In the genomic region with DNA sequence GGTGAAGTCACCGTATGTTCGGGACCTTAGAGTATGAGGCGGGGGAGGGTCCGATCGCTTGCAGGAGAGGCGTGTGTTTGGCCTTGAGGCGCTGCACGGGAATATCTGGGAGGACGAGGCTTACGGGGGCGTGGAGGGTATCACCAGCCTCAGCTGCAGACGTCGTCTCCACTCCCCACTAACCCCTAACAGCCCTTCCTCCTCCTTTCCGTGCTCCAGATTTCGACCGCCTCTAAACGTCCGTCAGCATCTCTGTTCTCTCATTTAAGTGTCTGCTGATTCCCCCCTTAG, we compare ENCODE assay signal across 8 cellular contexts. TPM values are rescaled to one million over a fixed set of nuclear protein-coding genes. Genes with fewer than 3 reads are reported as not detected.
DNase-seq lines count a peak whose midpoint lies in the region; ATAC-seq and TF ChIP-seq lines count a peak whose summit lies in the region.

No MANE protein-coding gene starts in this region.

- H3K9me3 ChIP-seq in CD8-positive, alpha-beta memory T cell (ENCODE audit: low read length), result no peaks in the 10 kb centered on the region
- no peaks in the 10 kb centered on the region for H3K9me3 ChIP-seq in mononuclear cell (ENCODE audit: low read depth, low read length)

- no peaks in the 10 kb centered on the region for H3K27me3 ChIP-seq in CD8-positive, alpha-beta memory T cell (ENCODE audit: insufficient read depth, low read length, poor library complexity, severe bottlenecking)
- no peaks in the 10 kb centered on the region for H3K27me3 ChIP-seq in mononuclear cell (ENCODE audit: insufficient read depth, low read length)

- H3K36me3 Mint-ChIP-seq in CD8-positive, alpha-beta memory T cell, result peaks cover 5 to 45% (median 16%) of the 10 kb centered on the region in 3 donors

- no peak for TF ChIP-seq CTCF in choroid plexus epithelial cell (conservative IDR thresholded peaks at IDR 0.05; ENCODE audit: low read depth, low read length)

- peak overlapping the region; percentile 75 for H3K4me3 ChIP-seq in CD8-positive, alpha-beta memory T cell (ENCODE audit: low read length)
- H3K4me3 ChIP-seq in choroid plexus epithelial cell (ENCODE audit: low read depth, low read length) (peak overlapping the region; percentile 95), mononuclear cell (ENCODE audit: low read length) (peak overlapping the region; percentile 63)

- no peak for DNase-seq in CD8-positive, alpha-beta memory T cell
- DNase-seq in KBM-7 (peak; percentile 43), choroid plexus epithelial cell (ENCODE audit: low read depth) (peak; percentile 42), T1000 (lab: John Stamatoyannopoulos, UW) (no peak), COR-L47 (lab: John Stamatoyannopoulos, UW) (no peak)
- no peak for DNase-seq in central memory CD4-positive, alpha-beta T cell

- peaks cover 19 to 40% (median 30%) of the 10 kb centered on the region in 3 donors for H3K4me1 Mint-ChIP-seq in CD8-positive, alpha-beta memory T cell

- peaks cover 12% of the 10 kb centered on the region for H3K4me1 ChIP-seq in CD8-positive, alpha-beta memory T cell (ENCODE audit: insufficient read depth, low read length)
- peaks cover 20% of the 10 kb centered on the region for H3K4me1 ChIP-seq in mononuclear cell (ENCODE audit: insufficient read depth, low read length)

- POLR2A ChIA-PET in CD8-positive, alpha-beta memory T cell (lab: Charles Lee), result no interaction called here

- ATAC-seq in GM18909 (IDR thresholded peaks at IDR 0.05; ENCODE audit: poor library complexity, unreplicated experiment), result no peak

- in situ Hi-C loops in KBM-7 (cut with MboI; ENCODE audit: low pct_unique_long_range_greater_than_20kb, low sequenced_read_pairs), result no loop called here

- peak overlapping the region; percentile 62 to 96 (median 86) for H3K27ac Mint-ChIP-seq in CD8-positive, alpha-beta memory T cell

- peak overlapping the region; percentile 85 for H3K27ac ChIP-seq in CD8-positive, alpha-beta memory T cell (ENCODE audit: low read depth, low read length)

- peaks cover 5% of the 10 kb centered on the region for H3K36me3 ChIP-seq in CD8-positive, alpha-beta memory T cell (ENCODE audit: insufficient read depth, low read length)

- no peaks in the 10 kb centered on the region for H3K27me3 Mint-ChIP-seq in CD8-positive, alpha-beta memory T cell

- H3K9me3 Mint-ChIP-seq in CD8-positive, alpha-beta memory T cell, result no peaks in the 10 kb centered on the region

- CTCF ChIA-PET in CD8-positive, alpha-beta memory T cell (lab: Charles Lee), result no interaction called here

- peak overlapping the region; percentile 88 to 98 (median 92) for H3K4me3 Mint-ChIP-seq in CD8-positive, alpha-beta memory T cell

RNA-seq across cellular contexts. Expression of a gene that starts 23.5 kb away (rescaled TPM):
- 10 to 100 TPM; 18.8 to 19.4 TPM for total RNA-seq in CD8-positive, alpha-beta memory T cell
- polyA plus RNA-seq in CD8-positive, alpha-beta memory T cell, result 34.5 TPM
- 17.0 TPM for total RNA-seq in mononuclear cell

RNA-seq across cellular contexts. Expression of a gene that starts 23.6 kb away (rescaled TPM):
- total RNA-seq in CD8-positive, alpha-beta memory T cell, result 1 to 10 TPM in 1 of 2 experiments, under 1 TPM in 1; 0.09 to 1.0 TPM
- polyA plus RNA-seq in CD8-positive, alpha-beta memory T cell, result not detected
- total RNA-seq in mononuclear cell, result 0.21 TPM

Comparison
In these comparisons a context has a peak if more than half of its experiments do, and no peak if none do; other contexts are left out.
1. DNase-seq: peak in KBM-7 (single experiment) and choroid plexus epithelial cell (single experiment); none in CD8-positive, alpha-beta memory T cell (0 of 5), T1000 (single experiment), COR-L47 (single experiment) and central memory CD4-positive, alpha-beta T cell (single experiment).
2. Peak in every context shown above with its lines, with median percentiles within 50 percentile points of each other: H3K4me3 ChIP-seq.